ENCODE assay signal across 26 cellular contexts in the genomic region with DNA sequence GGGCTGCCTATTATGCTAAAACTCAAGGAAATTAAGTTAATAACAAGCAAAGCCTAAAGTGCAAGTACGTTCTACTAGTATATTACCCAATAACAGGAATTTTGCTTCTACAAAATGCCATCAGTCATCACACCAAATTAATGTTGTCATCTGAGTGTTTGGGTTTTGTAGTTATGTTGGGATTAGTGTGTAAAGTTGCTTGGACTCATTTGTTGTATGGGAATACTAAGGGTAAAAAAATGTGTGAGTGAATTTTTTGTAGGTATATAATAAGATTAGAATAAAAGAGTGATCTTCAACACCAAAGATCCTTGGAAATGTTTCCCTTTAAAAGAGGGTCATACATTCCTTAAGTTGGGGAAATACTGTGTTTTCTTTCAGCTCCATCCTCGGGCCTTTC. TPM values are rescaled to one million over a fixed set of nuclear protein-coding genes. Genes with fewer than 3 reads are reported as not detected.
DNase-seq lines count a peak whose midpoint lies in the region; TF ChIP-seq lines count a peak whose summit lies in the region.
"Had no signal": no experiment of that assay in that cellular context is flagged by ENCODE, and none has a peak within 500 bp of the region (broad histone marks: within the 10 kb centered on the region; RNA-seq: fewer than 3 reads in every experiment).

No MANE protein-coding gene starts in this region.

- peak overlapping the region in 1 of 2 experiments; percentile 67; a peak in 2 of 4 replicates for H3K27ac ChIP-seq in SK-N-SH (ENCODE audit: low read depth in 2 of 2, low read length in 1 of 2)
- H3K27ac ChIP-seq in smooth muscle cell (ENCODE audit: low read depth) = peak overlapping the region; percentile 61
- H3K27ac ChIP-seq in neural progenitor cell = no peak overlapping the region
- H3K27ac ChIP-seq in suprapubic skin = no peak overlapping the region
- no peak overlapping the region for H3K27ac ChIP-seq in prostate gland
- H3K27ac ChIP-seq: hepatocyte, right lobe of liver had no signal

- H3K79me2 ChIP-seq in SK-N-SH (ENCODE audit: insufficient read depth) (peaks cover 100% of the 10 kb centered on the region), smooth muscle cell (ENCODE audit: low read depth) (peaks cover 93% of the 10 kb centered on the region), neural progenitor cell (ENCODE audit: low read depth) (no peaks in the 10 kb centered on the region)

- H3K4me3 ChIP-seq in SK-N-SH (ENCODE audit: low read depth in 2 of 2, low read length in 1 of 2) = no peak overlapping the region
- no peak overlapping the region for H3K4me3 ChIP-seq in smooth muscle cell
- H3K4me3 ChIP-seq in neural progenitor cell = no peak overlapping the region
- no peak overlapping the region for H3K4me3 ChIP-seq in suprapubic skin
- H3K4me3 ChIP-seq in prostate gland = no peak overlapping the region
- H3K4me3 ChIP-seq: GM23338, hepatocyte, right lobe of liver had no signal

- no peaks in the 10 kb centered on the region for H3K9me3 Mint-ChIP-seq in neural progenitor cell
- H3K9me3 Mint-ChIP-seq: activated B cell treated with CpG ODN at 0.5 μM for 24 hours; activated CD4-positive, alpha-beta T cell treated with anti-CD3 and anti-CD28 coated beads, Interleukin-2, amount 10 ng/mL, durations not matched to agents 7 days and 5 days; activated T-cell treated with anti-CD3 and anti-CD28 coated beads, Interleukin-2, amount 50 U/mL, for 72 hours; GM23338; stimulated activated memory B cell treated with anti-CD40 and anti-IgM and Interleukin-4, amounts not matched to agents 10 μg/mL and 1 μg/mL and 100 μg/mL, for 72 hours had no signal

- DNase-seq in GM04503 (ENCODE audit: low read depth) = peak; percentile 62
- no peak for DNase-seq in SK-N-SH
- peak; percentile 21 for DNase-seq in iris pigment epithelial cell (ENCODE audit: low read depth)
- DNase-seq in smooth muscle cell (lab: John Stamatoyannopoulos, UW; ENCODE audit: unreplicated experiment) = no peak
- DNase-seq in neural progenitor cell (ENCODE audit: low spot score) = no peak
- DNase-seq in suprapubic skin (ENCODE audit: low spot score in 2 of 2) = no peak
- DNase-seq in NCI-H748 treated with DMSO at 0.1 percent for 48 hours (lab: John Stamatoyannopoulos, UW) = no peak
- DNase-seq in prostate gland (ENCODE audit: low spot score) = no peak
- DNase-seq: activated B cell treated with CpG ODN at 0.5 μM for 24 hours; activated CD4-positive, alpha-beta T cell treated with anti-CD3 and anti-CD28 coated beads, Interleukin-2, amount 10 ng/mL, durations not matched to agents 7 days and 5 days; activated CD8-positive, alpha-beta memory T cell treated with anti-CD3 and anti-CD28 coated beads, Interleukin-2, amount 10 ng/mL, durations not matched to agents 7 days and 5 days; activated T-cell treated with anti-CD3 and anti-CD28 coated beads, Interleukin-2, amount 50 U/mL, for 72 hours; dermis blood vessel endothelial cell; GDM1; mammary epithelial cell; MV-4-11; NCI-H146; NCI-H446 treated with DMSO at 0.1 percent for 48 hours; posterior cingulate gyrus; right lobe of liver; RPMI8226; substantia nigra had no signal

- H3K27me3 Mint-ChIP-seq in neural progenitor cell (ENCODE audit: insufficient read depth, low read depth) = peaks cover 2% of the 10 kb centered on the region
- H3K27me3 Mint-ChIP-seq: activated CD4-positive, alpha-beta T cell treated with anti-CD3 and anti-CD28 coated beads, Interleukin-2, amount 10 ng/mL, durations not matched to agents 7 days and 5 days had no signal

- peaks cover 35% of the 10 kb centered on the region for H3K4me1 Mint-ChIP-seq in neural progenitor cell
- H3K4me1 Mint-ChIP-seq: activated B cell treated with CpG ODN at 0.5 μM for 24 hours; activated CD4-positive, alpha-beta T cell treated with anti-CD3 and anti-CD28 coated beads, Interleukin-2, amount 10 ng/mL, durations not matched to agents 7 days and 5 days; activated CD8-positive, alpha-beta memory T cell treated with anti-CD3 and anti-CD28 coated beads, Interleukin-2, amount 10 ng/mL, durations not matched to agents 7 days and 5 days; CD14-positive monocyte; stimulated activated memory B cell treated with anti-CD40 and anti-IgM and Interleukin-4, amounts not matched to agents 10 μg/mL and 1 μg/mL and 100 μg/mL, for 72 hours had no signal

- POLR2A ChIA-PET in SK-N-SH (lab: Yijun Ruan, JAX) = no interaction called here

- peaks cover 95% of the 10 kb centered on the region for H4K20me1 ChIP-seq in SK-N-SH (ENCODE audit: insufficient read depth)
- H4K20me1 ChIP-seq in smooth muscle cell (ENCODE audit: low read depth) = peaks cover 8% of the 10 kb centered on the region
- H4K20me1 ChIP-seq in neural progenitor cell (ENCODE audit: low read depth) = no peaks in the 10 kb centered on the region

- WGBS in SK-N-SH (ENCODE audit: low lambda C conversion rate) = 73% methylated on average over 2 of the region's 2 CpGs
- WGBS in smooth muscle cell (ENCODE audit: low lambda C conversion rate) = 59% methylated on average over 2 of the region's 2 CpGs
- WGBS in suprapubic skin = 70% methylated on average over 2 of the region's 2 CpGs
- WGBS in prostate gland = 90% methylated on average over 2 of the region's 2 CpGs

- H3K36me3 ChIP-seq in SK-N-SH (replicated peaks in 1 of 2; ENCODE audit: control insufficient read depth in 1 of 2, insufficient read depth in 2 of 2, low read length in 1 of 2) (peaks cover 8 to 42% of the 10 kb centered on the region in 2 experiments), smooth muscle cell (ENCODE audit: low read depth) (no peaks in the 10 kb centered on the region), neural progenitor cell (no peaks in the 10 kb centered on the region), suprapubic skin (peaks cover 4% of the 10 kb centered on the region), prostate gland (no peaks in the 10 kb centered on the region)
- H3K36me3 ChIP-seq: right lobe of liver had no signal

- TF ChIP-seq CTCF in SK-N-SH (IDR thresholded peaks at IDR 0.05) (no peak), smooth muscle cell (IDR thresholded peaks at IDR 0.05; ENCODE audit: borderline replicate concordance, insufficient read depth, poor library complexity, severe bottlenecking) (no peak), neural progenitor cell (IDR thresholded peaks at IDR 0.05) (no peak), suprapubic skin (IDR thresholded peaks at IDR 0.05) (no peak), prostate gland (IDR thresholded peaks at IDR 0.05) (no peak)

- H3K4me2 ChIP-seq in SK-N-SH (no peak overlapping the region), smooth muscle cell (no peak overlapping the region), neural progenitor cell (no peak overlapping the region)
- H3K4me2 ChIP-seq: GM23338, hepatocyte had no signal

- TF ChIP-seq POLR2A in suprapubic skin (IDR thresholded peaks at IDR 0.05) (no peak), prostate gland (IDR thresholded peaks at IDR 0.05) (no peak)

- H3K9me3 ChIP-seq in SK-N-SH = no peaks in the 10 kb centered on the region
- no peaks in the 10 kb centered on the region for H3K9me3 ChIP-seq in smooth muscle cell (replicated peaks; ENCODE audit: low read depth)
- H3K9me3 ChIP-seq in neural progenitor cell (ENCODE audit: low read depth) = no peaks in the 10 kb centered on the region
- H3K9me3 ChIP-seq in suprapubic skin = no peaks in the 10 kb centered on the region
- H3K9me3 ChIP-seq in prostate gland = no peaks in the 10 kb centered on the region
- H3K9me3 ChIP-seq: right lobe of liver had no signal

- TF ChIP-seq EP300 in SK-N-SH (IDR thresholded peaks at IDR 0.05; ENCODE audit: borderline replicate concordance in 1 of 2, low read depth in 1 of 2, low read length in 1 of 2) = no peak
- no peak for TF ChIP-seq EP300 in suprapubic skin (IDR thresholded peaks at IDR 0.05)

- peaks cover 3 to 23% of the 10 kb centered on the region in 2 experiments for H3K4me1 ChIP-seq in SK-N-SH (ENCODE audit: control insufficient read depth in 1 of 2, insufficient read depth in 2 of 2, low read depth in 1 of 2, low read length in 1 of 2)
- H3K4me1 ChIP-seq in smooth muscle cell (ENCODE audit: low read depth) = peaks cover 10% of the 10 kb centered on the region
- peaks cover 1% of the 10 kb centered on the region for H3K4me1 ChIP-seq in neural progenitor cell
- peaks cover 11% of the 10 kb centered on the region for H3K4me1 ChIP-seq in suprapubic skin
- H3K4me1 ChIP-seq in prostate gland (replicated peaks) = no peaks in the 10 kb centered on the region

- no peaks in the 10 kb centered on the region for H3K27me3 ChIP-seq in SK-N-SH (ENCODE audit: insufficient read depth)
- H3K27me3 ChIP-seq in smooth muscle cell (ENCODE audit: low read depth) = no peaks in the 10 kb centered on the region
- no peaks in the 10 kb centered on the region for H3K27me3 ChIP-seq in neural progenitor cell
- no peaks in the 10 kb centered on the region for H3K27me3 ChIP-seq in suprapubic skin
- no peaks in the 10 kb centered on the region for H3K27me3 ChIP-seq in prostate gland (replicated peaks; ENCODE audit: insufficient read depth)
- H3K27me3 ChIP-seq: hepatocyte, right lobe of liver had no signal

- H3F3A ChIP-seq in SK-N-SH (replicated peaks; ENCODE audit: insufficient read depth) = peaks cover 51% of the 10 kb centered on the region
- H3F3A ChIP-seq in smooth muscle cell (ENCODE audit: low read depth) = peaks cover 47% of the 10 kb centered on the region
- H3F3A ChIP-seq in neural progenitor cell (ENCODE audit: low read depth) = no peaks in the 10 kb centered on the region

- peaks cover 19% of the 10 kb centered on the region for H3K36me3 Mint-ChIP-seq in neural progenitor cell
- H3K36me3 Mint-ChIP-seq: activated CD8-positive, alpha-beta memory T cell treated with anti-CD3 and anti-CD28 coated beads, Interleukin-2, amount 10 ng/mL, durations not matched to agents 7 days and 5 days; CD14-positive monocyte; stimulated activated memory B cell treated with anti-CD40 and anti-IgM and Interleukin-4, amounts not matched to agents 10 μg/mL and 1 μg/mL and 100 μg/mL, for 72 hours had no signal

- peak overlapping the region; percentile 3; the same call in 1 of the 2 replicates for H3K9ac ChIP-seq in SK-N-SH
- no peak overlapping the region for H3K9ac ChIP-seq in smooth muscle cell (ENCODE audit: low read depth)
- no peak overlapping the region for H3K9ac ChIP-seq in neural progenitor cell

- intact Hi-C loops in prostate gland (cut with DNase I) = no loop called here

- H3K9me2 ChIP-seq in SK-N-SH = no peaks in the 10 kb centered on the region

- CTCF ChIA-PET in SK-N-SH (lab: Yijun Ruan, JAX) = interaction anchor here (1.3 kb wide), 1 partner anchor 10 kb away, joined by 4 read pairs; no protein-coding TSS in a partner anchor

- no peak overlapping the region for H3K27ac Mint-ChIP-seq in neural progenitor cell
- H3K27ac Mint-ChIP-seq: activated B cell treated with CpG ODN at 0.5 μM for 24 hours; activated CD4-positive, alpha-beta T cell treated with anti-CD3 and anti-CD28 coated beads, Interleukin-2, amount 10 ng/mL, durations not matched to agents 7 days and 5 days; activated CD8-positive, alpha-beta memory T cell treated with anti-CD3 and anti-CD28 coated beads, Interleukin-2, amount 10 ng/mL, durations not matched to agents 7 days and 5 days; activated T-cell treated with anti-CD3 and anti-CD28 coated beads, Interleukin-2, amount 50 U/mL, for 72 hours; CD14-positive monocyte; GM23338; stimulated activated memory B cell treated with anti-CD40 and anti-IgM and Interleukin-4, amounts not matched to agents 10 μg/mL and 1 μg/mL and 100 μg/mL, for 72 hours had no signal

- no peak overlapping the region for H3K4me3 Mint-ChIP-seq in neural progenitor cell
- H3K4me3 Mint-ChIP-seq: activated B cell treated with CpG ODN at 0.5 μM for 24 hours; activated CD4-positive, alpha-beta T cell treated with anti-CD3 and anti-CD28 coated beads, Interleukin-2, amount 10 ng/mL, durations not matched to agents 7 days and 5 days; activated CD8-positive, alpha-beta memory T cell treated with anti-CD3 and anti-CD28 coated beads, Interleukin-2, amount 10 ng/mL, durations not matched to agents 7 days and 5 days; activated T-cell treated with anti-CD3 and anti-CD28 coated beads, Interleukin-2, amount 50 U/mL, for 72 hours; CD14-positive monocyte; GM23338; stimulated activated memory B cell treated with anti-CD40 and anti-IgM and Interleukin-4, amounts not matched to agents 10 μg/mL and 1 μg/mL and 100 μg/mL, for 72 hours had no signal

- no peak overlapping the region for H2AFZ ChIP-seq in SK-N-SH (ENCODE audit: low read depth)
- H2AFZ ChIP-seq in smooth muscle cell (ENCODE audit: low read depth) = no peak overlapping the region
- H2AFZ ChIP-seq in neural progenitor cell (replicated peaks) = no peak overlapping the region
- H2AFZ ChIP-seq: GM23338, hepatocyte had no signal

- TF ChIP-seq RAD21 in SK-N-SH (IDR thresholded peaks at IDR 0.05; ENCODE audit: low read length) = no peak

RNA-seq across cellular contexts. Expression of a gene that starts 38.6 kb away (rescaled TPM):
- polyA plus RNA-seq in SK-N-SH (2012; rRNA removed) = 129 and 149 TPM in 2 replicates
- 125 and 142 TPM in 2 replicates for polyA plus RNA-seq in SK-N-SH (2012; cell fraction: cytosol; rRNA removed)
- polyA plus RNA-seq in SK-N-SH (2012; cell fraction: nucleus; rRNA removed) = 100 and 136 TPM in 2 replicates
- total RNA-seq in smooth muscle cell = 74.8 and 83.7 TPM in 2 replicates
- polyA plus RNA-seq in smooth muscle cell = 61.9 and 80.4 TPM in 2 replicates
- total RNA-seq in neural progenitor cell (ENCODE audit: low replicate concordance) = 1.9 and 2.0 TPM in 2 replicates
- 10 to 100 TPM in 3 of 4 donors, 1 to 10 TPM in 1; 9.5 to 23.7 (median 18.2) TPM for total RNA-seq in suprapubic skin
- 10 to 100 TPM; 23.0 to 37.1 TPM for total RNA-seq in prostate gland
- total RNA-seq: activated B cell treated with CpG ODN at 0.5 μM for 24 hours had no signal

Comparison
In these comparisons a context has a peak if more than half of its experiments do, and no peak if none do; other contexts are left out.
1. DNase-seq: peak in GM04503 (single experiment) and iris pigment epithelial cell (single experiment); none in SK-N-SH (single experiment), smooth muscle cell (single experiment), neural progenitor cell (single experiment), suprapubic skin (0 of 2), NCI-H748 treated with DMSO at 0.1 percent for 48 hours (single experiment) and prostate gland (single experiment).